ENCODE assay signal across 1 cellular context in genomic region chr3:100438623-100438974, GRCh38.
TF ChIP-seq lines count a peak whose summit lies in the region.

No MANE protein-coding gene starts in this region.

TF ChIP-seq in WTC11, 78 proteins besides CTCF, POLR2A, EP300 and RAD21 (continued from another document):
- no peak for TF ChIP-seq ERG (CRISPR knock-in tag; IDR thresholded peaks at IDR 0.05)
- TF ChIP-seq ZNF263 (CRISPR knock-in tag; IDR thresholded peaks at IDR 0.05; ENCODE audit: low read depth): no peak
- TF ChIP-seq ATF2 (CRISPR knock-in tag; IDR thresholded peaks at IDR 0.05; ENCODE audit: borderline replicate concordance, low read depth): no peak
- no peak for TF ChIP-seq AR (CRISPR knock-in tag; IDR thresholded peaks at IDR 0.05)
- TF ChIP-seq, protein P1, sequence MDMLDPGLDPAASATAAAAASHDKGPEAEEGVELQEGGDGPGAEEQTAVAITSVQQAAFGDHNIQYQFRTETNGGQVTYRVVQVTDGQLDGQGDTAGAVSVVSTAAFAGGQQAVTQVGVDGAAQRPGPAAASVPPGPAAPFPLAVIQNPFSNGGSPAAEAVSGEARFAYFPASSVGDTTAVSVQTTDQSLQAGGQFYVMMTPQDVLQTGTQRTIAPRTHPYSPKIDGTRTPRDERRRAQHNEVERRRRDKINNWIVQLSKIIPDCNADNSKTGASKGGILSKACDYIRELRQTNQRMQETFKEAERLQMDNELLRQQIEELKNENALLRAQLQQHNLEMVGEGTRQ (CRISPR knock-in tag; IDR thresholded peaks at IDR 0.05): no peak
